In the genomic region with DNA sequence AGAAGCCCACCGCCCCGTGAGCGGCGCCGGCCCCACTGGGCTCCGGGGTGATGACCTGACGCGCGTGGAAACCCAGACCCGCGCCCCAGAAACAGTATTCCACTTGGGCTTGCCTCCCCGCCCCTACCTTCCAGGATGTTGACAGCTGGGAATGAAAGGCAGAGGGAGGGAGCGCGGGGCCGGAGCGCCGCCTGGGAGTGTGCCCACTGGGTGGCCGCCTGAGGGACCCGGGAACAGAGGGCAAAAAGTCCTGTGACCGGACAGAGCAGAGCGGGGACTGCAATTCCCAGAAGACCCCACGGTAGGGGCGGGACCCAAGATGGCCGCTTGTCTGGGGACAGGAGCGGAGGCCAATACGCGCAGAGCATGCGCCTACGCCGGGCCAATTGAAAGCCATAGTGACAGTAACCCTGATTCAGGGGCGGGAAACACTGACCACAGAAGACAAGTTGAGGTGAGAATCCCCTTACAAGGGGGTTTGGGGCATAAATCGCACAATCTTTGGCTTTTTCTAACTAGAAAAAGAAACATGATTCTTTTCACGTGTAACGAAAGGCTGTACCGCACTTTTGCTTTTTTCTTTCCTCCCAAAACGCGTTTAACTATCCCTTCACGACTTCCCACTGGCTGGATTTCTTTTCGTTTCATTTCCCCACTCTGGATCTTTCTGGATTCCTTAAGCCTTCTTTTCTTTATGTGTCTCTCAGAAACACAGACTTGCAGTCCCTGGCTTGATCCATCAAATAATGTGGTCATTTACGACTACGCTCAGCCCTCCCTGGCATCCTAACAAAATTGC, we compare ENCODE assay signal across 1 cellular context.
TF ChIP-seq lines count a peak whose summit lies in the region.

Gene FHIT, minus strand, starts transcription at position 279 of the 799 bp plus-strand sequence.

TF ChIP-seq in HEK293, 187 proteins besides CTCF, POLR2A, EP300 and RAD21 (continued from another document and continues in another):
- TF ChIP-seq SCRT2 (tag by site-specific recombination; IDR thresholded peaks at IDR 0.05) (no peak), GLI2 (tag by site-specific recombination; IDR thresholded peaks at IDR 0.05; ENCODE audit: borderline replicate concordance, low read depth) (no peak), ZNF366 (tag by site-specific recombination; conservative IDR thresholded peaks at IDR 0.05) (peak; percentile 44), MZF1 (tag by site-specific recombination; IDR thresholded peaks at IDR 0.05; ENCODE audit: borderline replicate concordance) (peak; percentile 54; the same call in 1 of the 2 replicates), ZNF280C (tag by site-specific recombination; IDR thresholded peaks at IDR 0.05) (no peak), REPIN1 (tag by site-specific recombination; IDR thresholded peaks at IDR 0.05; ENCODE audit: low read depth) (no peak), ZBTB11 (tag by site-specific recombination; conservative IDR thresholded peaks at IDR 0.05; ENCODE audit: low read depth) (peak; percentile 39), OVOL3 (tag by site-specific recombination; IDR thresholded peaks at IDR 0.05) (no peak), ZNF449 (tag by site-specific recombination; IDR thresholded peaks at IDR 0.05) (no peak), KLF16 (tag by site-specific recombination; IDR thresholded peaks at IDR 0.05) (no peak), ZNF274 (IDR thresholded peaks at IDR 0.05; ENCODE audit: low read length) (no peak), ZNF274 (tag by site-specific recombination; IDR thresholded peaks at IDR 0.05; ENCODE audit: borderline replicate concordance) (no peak), ZNF391 (tag by site-specific recombination; IDR thresholded peaks at IDR 0.05; ENCODE audit: borderline replicate concordance, low read depth) (0 out of 2 replicates have a peak, but pooled peaks have one; percentile 25), PRDM1 (tag by site-specific recombination; IDR thresholded peaks at IDR 0.05) (peak; percentile 91), HOXC10 (CRISPR knock-in tag; IDR thresholded peaks at IDR 0.05) (no peak), ZNF175 (tag by site-specific recombination; IDR thresholded peaks at IDR 0.05) (no peak), ZBTB49 (tag by site-specific recombination; IDR thresholded peaks at IDR 0.05; ENCODE audit: low read depth) (no peak), ZIC2 (tag by site-specific recombination; IDR thresholded peaks at IDR 0.05) (peak; percentile 40; the same call in 1 of the 2 replicates), ZNF76 (tag by site-specific recombination; IDR thresholded peaks at IDR 0.05; ENCODE audit: borderline replicate concordance, low read depth) (peak; percentile 95), ZNF677 (tag by site-specific recombination; IDR thresholded peaks at IDR 0.05) (no peak), GFI1B (tag by site-specific recombination; IDR thresholded peaks at IDR 0.05) (no peak), KLF10 (tag by site-specific recombination; IDR thresholded peaks at IDR 0.05) (peak; percentile 25; the same call in 1 of the 2 replicates), FEZF1 (tag by site-specific recombination; IDR thresholded peaks at IDR 0.05) (no peak), ZNF18 (tag by site-specific recombination; IDR thresholded peaks at IDR 0.05) (peak; percentile 42; the same call in 1 of the 2 replicates), OSR2 (tag by site-specific recombination; IDR thresholded peaks at IDR 0.05) (no peak), ZBTB8A (tag by site-specific recombination; IDR thresholded peaks at IDR 0.05) (peak; percentile 61; the same call in 1 of the 2 replicates), ZSCAN30 (tag by site-specific recombination; IDR thresholded peaks at IDR 0.05) (peak; percentile 12; the same call in 1 of the 2 replicates), ZNF530 (tag by site-specific recombination; IDR thresholded peaks at IDR 0.05; ENCODE audit: low read depth) (no peak), ZNF114 (tag by site-specific recombination; IDR thresholded peaks at IDR 0.05) (no peak), ZNF335 (tag by site-specific recombination; conservative IDR thresholded peaks at IDR 0.05) (peak; percentile 24; the same call in 1 of the 2 replicates), ZNF350 (tag by site-specific recombination; IDR thresholded peaks at IDR 0.05) (no peak), ZNF24 (tag by site-specific recombination; IDR thresholded peaks at IDR 0.05) (no peak), ZNF140 (tag by site-specific recombination; IDR thresholded peaks at IDR 0.05) (no peak), BCL11B (tag by site-specific recombination; IDR thresholded peaks at IDR 0.05; ENCODE audit: low read depth) (peak; percentile 61), ZNF10 (tag by site-specific recombination; IDR thresholded peaks at IDR 0.05) (peak; percentile 47; the same call in 1 of the 2 replicates), ZNF311 (tag by site-specific recombination; IDR thresholded peaks at IDR 0.05; ENCODE audit: borderline replicate concordance) (no peak)
- TF ChIP-seq, protein P1, sequence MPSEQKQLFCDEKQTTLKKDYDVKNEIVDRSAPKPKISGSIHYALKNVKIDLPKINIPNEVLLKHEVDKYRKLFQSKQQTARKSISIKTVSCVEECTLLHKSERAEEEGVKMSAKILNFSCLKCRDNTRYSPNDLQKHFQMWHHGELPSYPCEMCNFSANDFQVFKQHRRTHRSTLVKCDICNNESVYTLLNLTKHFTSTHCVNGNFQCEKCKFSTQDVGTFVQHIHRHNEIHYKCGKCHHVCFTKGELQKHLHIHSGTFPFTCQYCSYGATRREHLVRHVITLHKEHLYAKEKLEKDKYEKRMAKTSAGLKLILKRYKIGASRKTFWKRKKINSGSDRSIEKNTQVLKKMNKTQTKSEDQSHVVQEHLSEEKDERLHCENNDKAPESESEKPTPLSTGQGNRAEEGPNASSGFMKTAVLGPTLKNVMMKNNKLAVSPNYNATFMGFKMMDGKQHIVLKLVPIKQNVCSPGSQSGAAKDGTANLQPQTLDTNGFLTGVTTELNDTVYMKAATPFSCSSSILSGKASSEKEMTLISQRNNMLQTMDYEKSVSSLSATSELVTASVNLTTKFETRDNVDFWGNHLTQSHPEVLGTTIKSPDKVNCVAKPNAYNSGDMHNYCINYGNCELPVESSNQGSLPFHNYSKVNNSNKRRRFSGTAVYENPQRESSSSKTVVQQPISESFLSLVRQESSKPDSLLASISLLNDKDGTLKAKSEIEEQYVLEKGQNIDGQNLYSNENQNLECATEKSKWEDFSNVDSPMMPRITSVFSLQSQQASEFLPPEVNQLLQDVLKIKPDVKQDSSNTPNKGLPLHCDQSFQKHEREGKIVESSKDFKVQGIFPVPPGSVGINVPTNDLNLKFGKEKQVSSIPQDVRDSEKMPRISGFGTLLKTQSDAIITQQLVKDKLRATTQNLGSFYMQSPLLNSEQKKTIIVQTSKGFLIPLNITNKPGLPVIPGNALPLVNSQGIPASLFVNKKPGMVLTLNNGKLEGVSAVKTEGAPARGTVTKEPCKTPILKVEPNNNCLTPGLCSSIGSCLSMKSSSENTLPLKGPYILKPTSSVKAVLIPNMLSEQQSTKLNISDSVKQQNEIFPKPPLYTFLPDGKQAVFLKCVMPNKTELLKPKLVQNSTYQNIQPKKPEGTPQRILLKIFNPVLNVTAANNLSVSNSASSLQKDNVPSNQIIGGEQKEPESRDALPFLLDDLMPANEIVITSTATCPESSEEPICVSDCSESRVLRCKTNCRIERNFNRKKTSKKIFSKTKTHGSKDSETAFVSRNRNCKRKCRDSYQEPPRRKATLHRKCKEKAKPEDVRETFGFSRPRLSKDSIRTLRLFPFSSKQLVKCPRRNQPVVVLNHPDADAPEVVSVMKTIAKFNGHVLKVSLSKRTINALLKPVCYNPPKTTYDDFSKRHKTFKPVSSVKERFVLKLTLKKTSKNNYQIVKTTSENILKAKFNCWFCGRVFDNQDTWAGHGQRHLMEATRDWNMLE (tag by site-specific recombination; conservative IDR thresholded peaks at IDR 0.05; ENCODE audit: low read depth), result peak; percentile 39; the same call in 1 of the 2 replicates
- TF ChIP-seq, protein P2, sequence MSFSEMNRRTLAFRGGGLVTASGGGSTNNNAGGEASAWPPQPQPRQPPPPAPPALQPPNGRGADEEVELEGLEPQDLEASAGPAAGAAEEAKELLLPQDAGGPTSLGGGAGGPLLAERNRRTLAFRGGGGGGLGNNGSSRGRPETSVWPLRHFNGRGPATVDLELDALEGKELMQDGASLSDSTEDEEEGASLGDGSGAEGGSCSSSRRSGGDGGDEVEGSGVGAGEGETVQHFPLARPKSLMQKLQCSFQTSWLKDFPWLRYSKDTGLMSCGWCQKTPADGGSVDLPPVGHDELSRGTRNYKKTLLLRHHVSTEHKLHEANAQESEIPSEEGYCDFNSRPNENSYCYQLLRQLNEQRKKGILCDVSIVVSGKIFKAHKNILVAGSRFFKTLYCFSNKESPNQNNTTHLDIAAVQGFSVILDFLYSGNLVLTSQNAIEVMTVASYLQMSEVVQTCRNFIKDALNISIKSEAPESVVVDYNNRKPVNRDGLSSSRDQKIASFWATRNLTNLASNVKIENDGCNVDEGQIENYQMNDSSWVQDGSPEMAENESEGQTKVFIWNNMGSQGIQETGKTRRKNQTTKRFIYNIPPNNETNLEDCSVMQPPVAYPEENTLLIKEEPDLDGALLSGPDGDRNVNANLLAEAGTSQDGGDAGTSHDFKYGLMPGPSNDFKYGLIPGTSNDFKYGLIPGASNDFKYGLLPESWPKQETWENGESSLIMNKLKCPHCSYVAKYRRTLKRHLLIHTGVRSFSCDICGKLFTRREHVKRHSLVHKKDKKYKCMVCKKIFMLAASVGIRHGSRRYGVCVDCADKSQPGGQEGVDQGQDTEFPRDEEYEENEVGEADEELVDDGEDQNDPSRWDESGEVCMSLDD (tag by site-specific recombination; IDR thresholded peaks at IDR 0.05), result peak; percentile 92
